8 cellular contexts compared by ENCODE assay signal in genomic region chr12:111409403-111410228, GRCh38. TPM values are rescaled to one million over a fixed set of nuclear protein-coding genes. Genes with fewer than 3 reads are reported as not detected.
A peak's percentile ranks its signal among the peaks of the same experiment; 100 is the strongest.
DNase-seq lines count a peak whose midpoint lies in the region; ATAC-seq and TF ChIP-seq lines count a peak whose summit lies in the region.

No MANE protein-coding gene starts in this region.

- CTCF ChIA-PET in Calu3 (lab: Charles Lee), result no interaction called here

- 25% methylated on average over 25 of the region's 25 CpGs for WGBS in thymus

- H3K4me1 Mint-ChIP-seq in Calu3 (ENCODE audit: low read depth, unreplicated experiment), result peaks cover 59% of the 10 kb centered on the region

- no peaks in the 10 kb centered on the region for H3K9me3 ChIP-seq in ascending aorta
- no peaks in the 10 kb centered on the region for H3K9me3 ChIP-seq in thymus (ENCODE audit: control insufficient read depth)

- H3K36me3 Mint-ChIP-seq in Calu3 (ENCODE audit: insufficient read depth, unreplicated experiment), result peaks cover 33% of the 10 kb centered on the region

- peak; percentile 56 for DNase-seq in Calu3
- peak; percentile 28 for DNase-seq in NCI-H226
- peak in 1 of 2 donors; percentile 85 for DNase-seq in ascending aorta (ENCODE audit: low spot score in 2 of 2)
- peak; percentile 52 to 61 for DNase-seq in left colon
- no peak for DNase-seq in activated CD8-positive, alpha-beta memory T cell treated with anti-CD3 and anti-CD28 coated beads for 24 hours
- no peak for DNase-seq in GM19240 (ENCODE audit: insufficient read length, low spot score)

- H3K4me1 ChIP-seq in ascending aorta (peaks cover 15 to 54% of the 10 kb centered on the region in 2 donors), thymus (ENCODE audit: control insufficient read depth, insufficient read depth, low read length) (peaks cover 44% of the 10 kb centered on the region)

- intact Hi-C loops in Calu3 (cut with micrococcal nuclease; ENCODE audit: unreplicated experiment) (no loop called here), ascending aorta (cut with DNase I) (loop anchor here (5.0 kb wide), 1 partner anchor 278 kb away; the partner anchor contains the start of genes ACAD10 and BRAP), left colon (cut with DNase I, micrococcal nuclease) (no loop called here)

- no peaks in the 10 kb centered on the region for H3K27me3 Mint-ChIP-seq in Calu3 (ENCODE audit: unreplicated experiment)

- no TSS peak for BruUV-seq in Calu3 (replicated peaks; lab: Mats Ljungman, UMichigan)

- no peaks in the 10 kb centered on the region for H3K27me3 ChIP-seq in ascending aorta
- H3K27me3 ChIP-seq in thymus (ENCODE audit: control insufficient read depth, insufficient read depth), result no peaks in the 10 kb centered on the region

- H3K4me3 Mint-ChIP-seq in Calu3 (ENCODE audit: low read depth, unreplicated experiment), result peak overlapping the region; percentile 26

- H3K36me3 ChIP-seq in ascending aorta (no peaks in the 10 kb centered on the region), thymus (ENCODE audit: control insufficient read depth, insufficient read depth) (peaks cover 3% of the 10 kb centered on the region)

- H3K27ac ChIP-seq in ascending aorta, result peak overlapping the region; percentile 91 to 92
- peak overlapping the region; percentile 42 for H3K27ac ChIP-seq in thymus (ENCODE audit: low read depth)

- ATAC-seq in left colon, result no peak
- no peak for ATAC-seq in HG03135 (IDR thresholded peaks at IDR 0.05; ENCODE audit: unreplicated experiment)

- H3K4me3 ChIP-seq in ascending aorta (peak overlapping the region; percentile 18 to 90), thymus (ENCODE audit: low read length) (no peak overlapping the region)

- TF ChIP-seq CTCF in Calu3 (IDR thresholded peaks at IDR 0.05; ENCODE audit: unreplicated experiment), result no peak
- no peak for TF ChIP-seq CTCF in ascending aorta (IDR thresholded peaks at IDR 0.05)

- H3K27ac Mint-ChIP-seq in Calu3 (ENCODE audit: unreplicated experiment), result peak overlapping the region; percentile 22

- H3K9me3 Mint-ChIP-seq in Calu3 (ENCODE audit: low read depth, unreplicated experiment), result no peaks in the 10 kb centered on the region

RNA-seq across cellular contexts. Expression of gene SH2B3, which starts 3.9 kb away (rescaled TPM):
- total RNA-seq in Calu3 (2022) (14.3 and 17.3 TPM in 2 replicates), ascending aorta (124 TPM), left colon (10 to 100 TPM; 22.9 to 27.1 TPM)
- 9.1 TPM for polyA plus RNA-seq in thymus

RNA-seq across cellular contexts. Expression of gene PHETA1, which starts 40.7 kb away (rescaled TPM):
- 20.7 and 28.5 TPM in 2 replicates for total RNA-seq in Calu3 (2022)
- total RNA-seq in ascending aorta, result 12.9 TPM
- 10 to 100 TPM; 27.9 to 39.1 TPM for total RNA-seq in left colon
- 4.4 TPM for polyA plus RNA-seq in thymus

Comparison
In these comparisons a context has a peak if more than half of its experiments do, and no peak if none do; other contexts are left out.
1. DNase-seq: peak in Calu3 (single experiment), NCI-H226 (single experiment) and left colon (2 of 2); none in activated CD8-positive, alpha-beta memory T cell treated with anti-CD3 and anti-CD28 coated beads for 24 hours (single experiment) and GM19240 (single experiment).